In the genomic region with DNA sequence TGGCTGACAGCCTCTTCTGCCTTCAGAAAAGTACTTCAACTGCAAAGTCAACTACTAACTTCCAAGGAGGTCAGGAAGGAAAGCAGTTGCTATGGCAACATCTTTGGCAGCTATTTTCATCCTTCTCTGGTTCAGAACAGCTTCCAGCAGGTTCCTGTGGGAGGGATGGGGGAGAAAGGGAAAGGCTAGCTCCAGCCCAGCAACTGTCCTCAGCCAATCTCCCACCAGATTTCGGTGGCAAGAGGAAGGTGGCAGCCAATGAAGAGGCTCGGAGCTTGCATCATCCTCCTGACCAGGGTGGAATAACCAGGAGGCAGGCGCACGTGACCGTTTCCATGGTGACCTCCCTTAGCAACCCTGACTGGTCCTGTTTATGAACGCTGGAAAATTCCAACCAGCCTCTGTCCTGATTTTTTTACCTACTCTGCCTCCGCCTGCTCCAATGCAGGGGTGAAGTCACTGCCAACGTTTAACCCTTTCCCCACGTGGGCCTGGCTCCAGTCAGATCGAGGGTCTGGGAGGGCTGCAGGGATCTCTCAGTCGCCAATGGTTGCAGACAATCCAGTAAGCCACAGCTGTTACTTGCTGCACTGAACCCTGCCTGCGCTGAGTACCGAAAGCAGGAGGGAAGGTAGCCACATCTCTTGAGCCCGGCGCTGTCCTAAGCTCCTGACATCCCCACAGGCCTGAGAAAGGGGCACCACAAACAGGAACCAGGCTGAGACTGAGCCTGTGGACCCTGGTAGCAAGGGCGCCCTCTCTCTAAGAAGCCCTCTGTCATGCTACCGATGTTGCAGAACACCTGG, we compare ENCODE assay signal across 8 cellular contexts. TPM values are rescaled to one million over a fixed set of nuclear protein-coding genes. Genes with fewer than 3 reads are reported as not detected.
DNase-seq lines count a peak whose midpoint lies in the region; ATAC-seq and TF ChIP-seq lines count a peak whose summit lies in the region.

No MANE protein-coding gene starts in this region.

- H2BK120ac ChIP-seq in H9 (ENCODE audit: low read depth, low read length, poor library complexity, severe bottlenecking): peak overlapping the region; percentile 27

- H4K5ac ChIP-seq in H9 (ENCODE audit: insufficient read length, low read depth, low read length): peak overlapping the region; percentile 37

- H3K18ac ChIP-seq in H9 (ENCODE audit: insufficient read length, low read depth, low read length): peak overlapping the region; percentile 96

- no peak overlapping the region; the same call in 1 of the 2 replicates for H2BK15ac ChIP-seq in H9 (ENCODE audit: low read depth, low read length)

- H2AFZ ChIP-seq in H9 (ENCODE audit: low read length): no peak overlapping the region

- H3K9me3 Mint-ChIP-seq in H9: no peaks in the 10 kb centered on the region; a peak in 1 of 5 replicates
- H3K9me3 Mint-ChIP-seq in T-helper 1 cell treated with Interleukin-12 subunit alpha and Interleukin-12 subunit beta and Interleukin-4 antibody, amounts not matched to agents 30 μg/mL and 1 μg/mL, for 36 hours: no peaks in the 10 kb centered on the region

- no peaks in the 10 kb centered on the region; a peak in 1 of 7 replicates for H3K36me3 Mint-ChIP-seq in H9 (ENCODE audit: insufficient read depth in 1 of 3, low read depth in 3 of 3)
- no peaks in the 10 kb centered on the region for H3K36me3 Mint-ChIP-seq in T-helper 1 cell treated with Interleukin-12 subunit alpha and Interleukin-12 subunit beta and Interleukin-4 antibody, amounts not matched to agents 30 μg/mL and 1 μg/mL, for 36 hours (ENCODE audit: low read depth)

- no peak for ATAC-seq in GM19324 (IDR thresholded peaks at IDR 0.05; ENCODE audit: low FRiP score, unreplicated experiment)

- H3K14ac ChIP-seq in H9 (ENCODE audit: insufficient read depth, low read length): peak overlapping the region; percentile 98

- peak overlapping the region; percentile 57 to 78 for H3K4me3 Mint-ChIP-seq in H9
- H3K4me3 Mint-ChIP-seq in T-helper 1 cell treated with Interleukin-12 subunit alpha and Interleukin-12 subunit beta and Interleukin-4 antibody, amounts not matched to agents 30 μg/mL and 1 μg/mL, for 36 hours: no peak overlapping the region

- WGBS in H9 (ENCODE audit: extremely low coverage, insufficient read length, low lambda C conversion rate): no CpG with 5 or more reads among the region's 17 CpGs

- peak overlapping the region; percentile 35 for H2BK12ac ChIP-seq in H9 (ENCODE audit: insufficient read length, low read depth, low read length)

- H3K27ac Mint-ChIP-seq in H9: peak overlapping the region; percentile 100
- peak overlapping the region; percentile 76 for H3K27ac Mint-ChIP-seq in T-helper 1 cell treated with Interleukin-12 subunit alpha and Interleukin-12 subunit beta and Interleukin-4 antibody, amounts not matched to agents 30 μg/mL and 1 μg/mL, for 36 hours

- H3K27ac ChIP-seq in H9 (ENCODE audit: insufficient read length, low read depth, low read length) (peak overlapping the region; percentile 95), substantia nigra (ENCODE audit: low read depth, low read length, poor library complexity, severe bottlenecking) (peak overlapping the region; percentile 100)

- H2BK20ac ChIP-seq in H9 (ENCODE audit: low read depth, low read length, poor library complexity, severe bottlenecking): no peak overlapping the region

- no peaks in the 10 kb centered on the region for H4K20me1 ChIP-seq in H9 (ENCODE audit: control insufficient read depth, insufficient read depth, insufficient read length)

- H3K9me3 ChIP-seq in H9 (ENCODE audit: control insufficient read depth, low read depth, low read length): no peaks in the 10 kb centered on the region

- peak; percentile 99 for DNase-seq in DMS153 (lab: John Stamatoyannopoulos, UW)
- DNase-seq in H9: peak; percentile 100
- peak; percentile 94 to 95 for DNase-seq in NCI-H1930 (lab: John Stamatoyannopoulos, UW)
- peak; percentile 100 for DNase-seq in epithelial cell of esophagus (ENCODE audit: low read depth)
- peak; percentile 100 for DNase-seq in medulla oblongata (ENCODE audit: extremely low spot score)
- DNase-seq in substantia nigra (lab: John Stamatoyannopoulos, UW): peak; percentile 62 to 100 (median 99)

- H3K79me1 ChIP-seq in H9 (ENCODE audit: insufficient read depth, low read depth, low read length, poor library complexity, severe bottlenecking): no peaks in the 10 kb centered on the region

- peak overlapping the region; percentile 28 for H3K56ac ChIP-seq in H9 (ENCODE audit: insufficient read length, low read depth, low read length)

- no peak overlapping the region for H3K23ac ChIP-seq in H9 (ENCODE audit: insufficient read length, low read depth, low read length)

- peak overlapping the region; percentile 3 for H3K4me3 ChIP-seq in epithelial cell of esophagus (ENCODE audit: low read length)

- H3K27me3 Mint-ChIP-seq in H9 (ENCODE audit: low read depth): peaks cover 6% of the 10 kb centered on the region
- H3K27me3 Mint-ChIP-seq in T-helper 1 cell treated with Interleukin-12 subunit alpha and Interleukin-12 subunit beta and Interleukin-4 antibody, amounts not matched to agents 30 μg/mL and 1 μg/mL, for 36 hours (ENCODE audit: low read depth): no peaks in the 10 kb centered on the region

- H3K79me2 ChIP-seq in H9 (ENCODE audit: insufficient read depth, low read length): no peaks in the 10 kb centered on the region

- peak overlapping the region; percentile 74 for H4K8ac ChIP-seq in H9 (replicated peaks; ENCODE audit: insufficient read length, low read depth, low read length)

- peaks cover 32% of the 10 kb centered on the region for H3K4me1 ChIP-seq in H9 (ENCODE audit: insufficient read depth, low read length)

- H3K27me3 ChIP-seq in H9 (ENCODE audit: insufficient read depth, low read length): no peaks in the 10 kb centered on the region

- H3K4ac ChIP-seq in H9 (ENCODE audit: low read depth, low read length): peak overlapping the region; percentile 52

- TF ChIP-seq CTCF in H9 (conservative IDR thresholded peaks at IDR 0.05) (no peak), epithelial cell of esophagus (IDR thresholded peaks at IDR 0.05; ENCODE audit: insufficient read depth, low read depth, low read length, missing control alignments) (no peak)

- peak overlapping the region; percentile 55 for H3K9ac ChIP-seq in H9 (ENCODE audit: extremely low read depth, insufficient read length, low read length)

- peak overlapping the region; percentile 52 for H3K4me2 ChIP-seq in H9 (ENCODE audit: insufficient read depth, insufficient read length, low read length)

- H2BK5ac ChIP-seq in H9 (ENCODE audit: insufficient read length, low read length): peak overlapping the region; percentile 87

- peak overlapping the region; percentile 96 for H4K91ac ChIP-seq in H9 (ENCODE audit: insufficient read length, low read depth, low read length)

- H3K4me1 Mint-ChIP-seq in H9: peaks cover 75 to 79% of the 10 kb centered on the region in 2 experiments
- H3K4me1 Mint-ChIP-seq in T-helper 1 cell treated with Interleukin-12 subunit alpha and Interleukin-12 subunit beta and Interleukin-4 antibody, amounts not matched to agents 30 μg/mL and 1 μg/mL, for 36 hours (ENCODE audit: low read depth): peaks cover 28% of the 10 kb centered on the region

- H2AK5ac ChIP-seq in H9 (ENCODE audit: insufficient read length, low read length): peak overlapping the region; percentile 33

- peak overlapping the region; percentile 37 for H3T11ph ChIP-seq in H9 (ENCODE audit: low read length)

- peaks cover 13% of the 10 kb centered on the region for H3K23me2 ChIP-seq in H9 (ENCODE audit: insufficient read length, low read depth, low read length, poor library complexity, severe bottlenecking)

RNA-seq across cellular contexts. Expression of a gene that starts 11.2 kb away (rescaled TPM):
- 1,700 and 1,934 TPM in 2 replicates for total RNA-seq in H9 (2021)

RNA-seq across cellular contexts. Expression of a gene that starts 37.2 kb away (rescaled TPM):
- total RNA-seq in H9 (2021): 54.7 and 56.0 TPM in 2 replicates
